ENCODE assay signal across 13 cellular contexts in the genomic region with DNA sequence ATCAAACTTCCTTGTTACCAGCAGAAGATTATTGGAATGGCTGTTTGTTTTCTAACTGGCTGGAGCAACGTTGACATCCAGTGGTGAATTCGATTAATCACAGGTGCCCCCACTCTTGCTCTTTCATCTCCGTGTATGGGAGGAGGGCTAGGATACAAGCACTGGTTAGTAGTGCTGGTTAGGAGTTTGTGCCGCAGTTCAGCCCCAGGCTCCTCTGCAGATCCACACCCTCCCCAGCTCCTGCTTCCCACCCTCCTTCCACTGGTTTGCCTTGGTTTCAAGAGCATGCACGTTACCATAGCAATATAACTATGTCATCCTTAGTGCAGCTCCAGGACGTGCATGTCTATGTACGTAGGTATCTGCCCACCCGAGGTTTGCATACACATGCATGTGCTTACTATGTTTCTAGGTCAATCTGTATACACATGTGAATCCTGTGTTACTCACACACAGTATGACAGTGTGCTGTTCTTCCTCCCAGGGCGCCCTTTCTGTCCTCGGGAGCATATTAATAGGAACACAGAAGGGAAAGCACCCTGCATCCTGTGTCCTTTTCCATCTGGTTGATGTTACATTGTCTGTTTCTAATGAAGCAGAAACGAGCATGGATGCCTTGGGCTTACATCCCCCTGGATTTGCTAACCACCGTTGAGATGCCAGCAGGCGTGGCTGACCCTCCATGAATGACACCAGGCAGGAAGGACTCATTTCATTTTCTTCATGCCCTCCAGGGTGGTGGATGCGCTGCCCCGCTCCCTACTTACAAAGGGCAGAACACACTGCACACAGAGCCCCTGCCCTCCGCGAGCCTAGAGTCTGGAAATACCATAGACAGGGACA.
DNase-seq lines count a peak whose midpoint lies in the region; ATAC-seq and TF ChIP-seq lines count a peak whose summit lies in the region.
"Had no signal": no experiment of that assay in that cellular context is flagged by ENCODE, and none has a peak within 500 bp of the region (broad histone marks: within the 10 kb centered on the region; RNA-seq: fewer than 3 reads in every experiment).

No MANE protein-coding gene starts in this region.

- no peaks in the 10 kb centered on the region for H3K4me1 ChIP-seq in fibroblast of lung (ENCODE audit: control insufficient read depth, extremely low read depth, insufficient read depth, low read length)

- no peak overlapping the region for H2AFZ ChIP-seq in fibroblast of lung (ENCODE audit: low read length)

- H3K36me3 ChIP-seq in fibroblast of lung (ENCODE audit: control insufficient read depth, insufficient read depth, low read length) = no peaks in the 10 kb centered on the region
- H3K36me3 ChIP-seq: SJSA1 had no signal

- TF ChIP-seq CTCF in fibroblast of lung (conservative IDR thresholded peaks at IDR 0.05 in 1 of 2, IDR thresholded peaks at IDR 0.05 in 1 of 2; ENCODE audit: low read depth in 1 of 2, low read length in 2 of 2) (peak; percentile 10 to 34), Calu3 (IDR thresholded peaks at IDR 0.05; ENCODE audit: unreplicated experiment) (no peak)

- H3K79me2 ChIP-seq in fibroblast of lung (ENCODE audit: control insufficient read depth, insufficient read depth, low read length) = no peaks in the 10 kb centered on the region

- CTCF ChIA-PET in Calu3 (lab: Charles Lee) = interaction anchor here (0.6 kb wide), 1 partner anchor 21 kb away, joined by 3 read pairs; no protein-coding TSS in a partner anchor

- ATAC-seq in GM18498 (IDR thresholded peaks at IDR 0.05; ENCODE audit: unreplicated experiment) = no peak

- no peak overlapping the region for H3K4me2 ChIP-seq in fibroblast of lung (ENCODE audit: extremely low read depth, insufficient read depth, low read length)

- no peak overlapping the region for H3K9ac ChIP-seq in fibroblast of lung (ENCODE audit: insufficient read depth, low read length)

- H3K4me1 Mint-ChIP-seq in Calu3 (ENCODE audit: low read depth, unreplicated experiment) = no peaks in the 10 kb centered on the region
- H3K4me1 Mint-ChIP-seq: naive B cell had no signal

- in situ Hi-C loops in G401 (cut with HindIII; ENCODE audit: low sequenced_read_pairs) = no loop called here
- in situ Hi-C loops in KBM-7 (cut with MboI; ENCODE audit: low pct_unique_long_range_greater_than_20kb, low sequenced_read_pairs) = no loop called here

- intact Hi-C loops in Calu3 (cut with micrococcal nuclease; ENCODE audit: unreplicated experiment) = no loop called here

- H3K27ac ChIP-seq in fibroblast of lung (ENCODE audit: insufficient read depth, low read length) = no peak overlapping the region
- H3K27ac ChIP-seq: SJSA1 had no signal

- peaks cover 9% of the 10 kb centered on the region for H3K27me3 ChIP-seq in fibroblast of lung (ENCODE audit: control insufficient read depth, insufficient read depth, low read length)
- H3K27me3 ChIP-seq: SJSA1 had no signal

- H4K20me1 ChIP-seq in fibroblast of lung (ENCODE audit: control insufficient read depth, extremely low read depth, insufficient read depth, low read length) = no peaks in the 10 kb centered on the region

- no peaks in the 10 kb centered on the region for H3K36me3 Mint-ChIP-seq in Calu3 (ENCODE audit: insufficient read depth, unreplicated experiment)
- H3K36me3 Mint-ChIP-seq: naive B cell had no signal

- no peaks in the 10 kb centered on the region for H3K27me3 Mint-ChIP-seq in Calu3 (ENCODE audit: unreplicated experiment)

- no peak overlapping the region for H3K4me3 ChIP-seq in fibroblast of lung (replicated peaks in 1 of 4; ENCODE audit: control extremely low read depth in 1 of 4, insufficient read depth in 1 of 4, low read depth in 3 of 4, low read length in 4 of 4)
- H3K4me3 ChIP-seq: SJSA1 had no signal

- BruUV-seq in Calu3 (replicated peaks; lab: Mats Ljungman, UMichigan) = no TSS peak

- no peaks in the 10 kb centered on the region for H3K9me3 ChIP-seq in fibroblast of lung (ENCODE audit: control insufficient read depth, insufficient read depth, low read depth, low read length)
- H3K9me3 ChIP-seq: SJSA1 had no signal

- H3K27ac Mint-ChIP-seq in Calu3 (ENCODE audit: unreplicated experiment) = no peak overlapping the region
- H3K27ac Mint-ChIP-seq: activated naive CD4-positive, alpha-beta T cell treated with anti-CD3 and anti-CD28 coated beads for 36 hours; naive B cell had no signal

- DNase-seq in G401 (ENCODE audit: low spot score) (peak; percentile 75), NCI-H748 treated with DMSO at 0.1 percent for 48 hours (lab: John Stamatoyannopoulos, UW) (peak; percentile 84), fibroblast of lung (ENCODE audit: low read depth in 2 of 2) (peak; percentile 4 to 55), putamen (ENCODE audit: low spot score) (peak; percentile 37), SHP77 treated with DMSO at 0.1 percent for 48 hours (lab: John Stamatoyannopoulos, UW) (no peak), Calu3 (no peak), KBM-7 (no peak)
- DNase-seq: activated CD4-positive, alpha-beta T cell treated with anti-CD3 and anti-CD28 coated beads for 4 hours; activated naive CD4-positive, alpha-beta T cell treated with anti-CD3 and anti-CD28 coated beads for 36 hours; effector CD8-positive, alpha-beta T cell; naive B cell had no signal

- H3K4me3 Mint-ChIP-seq in Calu3 (ENCODE audit: low read depth, unreplicated experiment) = no peak overlapping the region
- H3K4me3 Mint-ChIP-seq: activated naive CD4-positive, alpha-beta T cell treated with anti-CD3 and anti-CD28 coated beads for 36 hours; naive B cell had no signal

- peaks cover 5% of the 10 kb centered on the region for H3K9me3 Mint-ChIP-seq in Calu3 (ENCODE audit: low read depth, unreplicated experiment)

Comparison
In these comparisons a context has a peak if more than half of its experiments do, and no peak if none do; other contexts are left out.
1. DNase-seq: peak in G401 (single experiment), NCI-H748 treated with DMSO at 0.1 percent for 48 hours (single experiment), fibroblast of lung (2 of 2) and putamen (single experiment); none in SHP77 treated with DMSO at 0.1 percent for 48 hours (single experiment), Calu3 (single experiment) and KBM-7 (single experiment).